In genomic region chr1:228334954-228335353, GRCh38 we compare ENCODE assay signal across 15 cellular contexts.
"Had no signal": no experiment of that assay in that cellular context is flagged by ENCODE, and none has a peak within 500 bp of the region (broad histone marks: within the 10 kb centered on the region; RNA-seq: fewer than 3 reads in every experiment).

No MANE protein-coding gene starts in this region.

- H3K9me3 ChIP-seq: esophagus muscularis mucosa, gastroesophageal sphincter, SJCRH30, thyroid gland, uterus had no signal

- H3K36me3 ChIP-seq: neural progenitor cell, SJCRH30, uterus had no signal

- ATAC-seq: gastroesophageal sphincter, left colon had no signal

- H3K27ac ChIP-seq: esophagus muscularis mucosa, gastroesophageal sphincter, neural progenitor cell, parathyroid adenoma, SJCRH30, thyroid gland, uterus had no signal

- H3K27me3 ChIP-seq: esophagus muscularis mucosa, gastroesophageal sphincter, neural progenitor cell, SJCRH30, thyroid gland, uterus had no signal

- DNase-seq: activated CD4-positive, alpha-beta T cell treated with anti-CD3 and anti-CD28 coated beads, Interleukin-2, amount 50 U/mL, for 4 hours; activated T-cell treated with anti-CD3 and anti-CD28 coated beads for 4 hours; anterior cingulate cortex; effector CD8-positive, alpha-beta T cell; stimulated activated CD4-positive, alpha-beta T cell treated with anti-CD3 and anti-CD28 coated beads, Interleukin-1b, Interleukin-23, amount 100 ng/mL, for 48 hours; stimulated activated CD8-positive, alpha-beta memory T cell treated with anti-CD3 and anti-CD28 coated beads, Interleukin-4, amount 100 ng/mL, for 48 hours; stimulated activated naive CD4-positive, alpha-beta T cell; thyroid gland had no signal

- H3K4me3 ChIP-seq: esophagus muscularis mucosa, gastroesophageal sphincter, neural progenitor cell, SJCRH30, thyroid gland, uterus had no signal

- H3K4me1 ChIP-seq: esophagus muscularis mucosa, gastroesophageal sphincter, neural progenitor cell, parathyroid adenoma, SJCRH30, thyroid gland, uterus had no signal
